8 cellular contexts compared by ENCODE assay signal in genomic region chr1:65059930-65060538, GRCh38.
DNase-seq lines count a peak whose midpoint lies in the region; ATAC-seq, FAIRE-seq and TF ChIP-seq lines count a peak whose summit lies in the region.

No MANE protein-coding gene starts in this region.

- intact Hi-C loops in breast epithelium (cut with DNase I; ENCODE audit: low total_unique reads) (no loop called here), right lobe of liver (cut with DNase I) (loop anchor here in 1 of 2 donors (10.0 kb wide), 1 partner anchor 145 kb away; no protein-coding TSS in a partner anchor)

- TF ChIP-seq POLR2A in breast epithelium (IDR thresholded peaks at IDR 0.05) (no peak), right lobe of liver (IDR thresholded peaks at IDR 0.05) (no peak)

- H3K4me3 ChIP-seq in LNCaP clone FGC (ENCODE audit: low read depth, low read length), result no peak overlapping the region
- H3K4me3 ChIP-seq in breast epithelium, result no peak overlapping the region
- no peak overlapping the region for H3K4me3 ChIP-seq in right lobe of liver

- no peaks in the 10 kb centered on the region for H3K9me3 ChIP-seq in breast epithelium
- no peaks in the 10 kb centered on the region for H3K9me3 ChIP-seq in right lobe of liver

- DNase-seq in LNCaP clone FGC (ENCODE audit: low read depth), result no peak
- DNase-seq in breast epithelium (ENCODE audit: low spot score in 2 of 2), result no peak
- no peak for DNase-seq in right lobe of liver
- no peak for DNase-seq in NCI-H345 treated with DMSO at 0.1 percent for 48 hours (lab: John Stamatoyannopoulos, UW; ENCODE audit: unreplicated experiment)
- no peak for DNase-seq in cortex of kidney (lab: John Stamatoyannopoulos, UW)
- DNase-seq in hypothalamus (lab: John Stamatoyannopoulos, UW), result no peak

- H3K27ac ChIP-seq in breast epithelium, result no peak overlapping the region
- H3K27ac ChIP-seq in right lobe of liver, result no peak overlapping the region

- 16% methylated on average over 7 of the region's 7 CpGs for WGBS in right lobe of liver (ENCODE audit: insufficient coverage, low coverage, low lambda C conversion rate, missing lambda C conversion rate)

- FAIRE-seq in G401.6 (lab: Jason Lieb, UNC), result peak; percentile 97

- H3K4me1 ChIP-seq in breast epithelium (peaks cover 0 to 16% of the 10 kb centered on the region in 2 donors), right lobe of liver (peaks cover 0 to 5% (median 0%) of the 10 kb centered on the region in 4 donors)

- ATAC-seq in right lobe of liver (peak; percentile 62 to 72 (median 66)), GM21717 (IDR thresholded peaks at IDR 0.05; ENCODE audit: unreplicated experiment) (no peak)

- H3K27me3 ChIP-seq in breast epithelium, result no peaks in the 10 kb centered on the region
- H3K27me3 ChIP-seq in right lobe of liver, result no peaks in the 10 kb centered on the region

- TF ChIP-seq CTCF in LNCaP clone FGC (IDR thresholded peaks at IDR 0.05; ENCODE audit: control insufficient read depth, extremely low read depth, insufficient read depth) (peak; percentile 58), breast epithelium (IDR thresholded peaks at IDR 0.05) (peak; percentile 65 to 80 (median 66)), right lobe of liver (IDR thresholded peaks at IDR 0.05) (peak; percentile 60 to 79 (median 63))

- H3K36me3 ChIP-seq in breast epithelium (no peaks in the 10 kb centered on the region), right lobe of liver (peaks cover 0 to 17% (median 3%) of the 10 kb centered on the region in 4 donors)
